ENCODE assay signal across 9 cellular contexts in the genomic region with DNA sequence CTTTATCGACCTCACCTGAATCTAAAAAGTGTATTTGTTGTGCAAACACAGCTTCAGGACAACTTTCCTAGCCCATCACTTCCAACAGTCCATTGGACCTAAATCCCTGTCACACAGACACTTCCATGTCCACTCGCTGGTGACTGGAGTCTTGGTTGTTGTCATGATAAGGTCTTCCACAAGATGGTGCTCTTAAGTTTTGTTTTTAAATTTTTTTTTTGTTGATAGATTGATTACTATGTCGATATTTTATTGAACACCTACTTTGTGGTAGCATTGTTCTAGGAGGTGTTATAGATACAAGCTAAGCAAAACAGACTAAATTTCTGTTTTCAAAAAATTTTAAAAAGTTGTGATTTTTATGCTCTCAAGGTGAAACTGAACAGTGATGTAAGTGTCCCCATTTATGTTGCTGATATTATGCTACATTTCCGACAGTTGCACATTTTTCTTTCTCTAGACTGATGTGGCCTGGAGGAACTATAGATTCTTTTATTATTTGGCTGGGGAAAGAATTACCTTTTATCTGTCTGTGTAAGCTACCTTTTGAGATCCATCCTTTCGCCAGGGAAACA. TPM values are rescaled to one million over a fixed set of nuclear protein-coding genes. Genes with fewer than 3 reads are reported as not detected.
DNase-seq lines count a peak whose midpoint lies in the region; ATAC-seq and TF ChIP-seq lines count a peak whose summit lies in the region.
"Had no signal": no experiment of that assay in that cellular context is flagged by ENCODE, and none has a peak within 500 bp of the region (broad histone marks: within the 10 kb centered on the region; RNA-seq: fewer than 3 reads in every experiment).

No MANE protein-coding gene starts in this region.

- H3K27me3 ChIP-seq in GM06990 (replicated peaks; ENCODE audit: control insufficient read depth, insufficient read depth, low read length) = no peaks in the 10 kb centered on the region

- CTCF ChIA-PET in AG04449 (lab: Yijun Ruan, JAX) (interaction anchor here (0.6 to 4.8 kb wide), 30 partner anchors 8 to 697 kb away, joined by 3 to 35 read pairs (median 4); a partner anchor contains a TSS), OCI-LY7 (lab: Charles Lee; ENCODE audit: unreplicated experiment) (no interaction called here)

- H3K4me1 ChIP-seq in OCI-LY7 (ENCODE audit: insufficient read depth, low read length, poor library complexity, severe bottlenecking) = no peaks in the 10 kb centered on the region

- no peak for ATAC-seq in activated T-cell treated with anti-CD3 and anti-CD28 coated beads, Interleukin-2, amount 50 U/mL, for 4 hours
- no peak for ATAC-seq in GM18907 (IDR thresholded peaks at IDR 0.05; ENCODE audit: unreplicated experiment)

- peaks cover 4% of the 10 kb centered on the region for H3K9me3 Mint-ChIP-seq in activated T-cell treated with anti-CD3 and anti-CD28 coated beads, Interleukin-2, amount 50 U/mL, for 4 hours

- DNase-seq in AG04449 (ENCODE audit: low read depth, low spot score) = no peak
- DNase-seq in GM06990 (ENCODE audit: extremely low read depth, insufficient read length) = no peak
- DNase-seq in OCI-LY7 (ENCODE audit: low spot score) = peak; percentile 14
- peak; percentile 9 to 48 for DNase-seq in foreskin fibroblast
- DNase-seq in caudate nucleus (lab: John Stamatoyannopoulos, UW) = no peak
- no peak for DNase-seq in hippocampal formation (lab: John Stamatoyannopoulos, UW)
- DNase-seq in activated T-cell treated with anti-CD3 and anti-CD28 coated beads, Interleukin-2, amount 50 U/mL, for 4 hours = no peak

- TF ChIP-seq CTCF in AG04449 (IDR thresholded peaks at IDR 0.05; ENCODE audit: insufficient read depth, low read length, missing control alignments) (peak; percentile 31), GM06990 (IDR thresholded peaks at IDR 0.05; ENCODE audit: insufficient read depth, low read length, poor library complexity, severe bottlenecking) (peak; percentile 52), OCI-LY7 (conservative IDR thresholded peaks at IDR 0.05; ENCODE audit: low read length) (peak; percentile 82), foreskin fibroblast (IDR thresholded peaks at IDR 0.05; ENCODE audit: low read depth, low read length) (peak; percentile 48)

- no peaks in the 10 kb centered on the region for H3K36me3 Mint-ChIP-seq in activated T-cell treated with anti-CD3 and anti-CD28 coated beads, Interleukin-2, amount 50 U/mL, for 4 hours (ENCODE audit: insufficient read depth)

- H2AFZ ChIP-seq in OCI-LY7 (ENCODE audit: low read length) = no peak overlapping the region

- no peak overlapping the region for H3K27ac ChIP-seq in OCI-LY7 (ENCODE audit: low read depth, low read length, poor library complexity, severe bottlenecking)
- H3K27ac ChIP-seq in caudate nucleus (ENCODE audit: low read depth, low read length) = no peak overlapping the region

- no peaks in the 10 kb centered on the region for H3K9me3 ChIP-seq in OCI-LY7 (ENCODE audit: low read length)

- POLR2A ChIA-PET in AG04449 (lab: Yijun Ruan, JAX) (no interaction called here), OCI-LY7 (lab: Charles Lee) (interaction anchor here (0.9 kb wide), 1 partner anchor 334 kb away, joined by 3 read pairs; no protein-coding TSS in a partner anchor)

- no peaks in the 10 kb centered on the region for H3K9me2 ChIP-seq in OCI-LY7 (ENCODE audit: insufficient read depth, low read length)

- H3K4me3 ChIP-seq in AG04449 (ENCODE audit: low read depth, low read length) = no peak overlapping the region
- H3K4me3 ChIP-seq in GM06990 (replicated peaks; ENCODE audit: low read depth, low read length) = no peak overlapping the region
- no peak overlapping the region for H3K4me3 ChIP-seq in OCI-LY7 (ENCODE audit: low read depth, low read length, poor library complexity, severe bottlenecking)
- no peak overlapping the region for H3K4me3 ChIP-seq in foreskin fibroblast (ENCODE audit: low read depth in 1 of 2, low read length in 2 of 2)
- H3K4me3 ChIP-seq: HAP-1 had no signal

- no peak overlapping the region for H3K4me3 Mint-ChIP-seq in activated T-cell treated with anti-CD3 and anti-CD28 coated beads, Interleukin-2, amount 50 U/mL, for 4 hours

- intact Hi-C loops in OCI-LY7 (cut with micrococcal nuclease; ENCODE audit: unreplicated experiment) = loop anchor here (1.0 to 10.0 kb wide), 2 partner anchors 501 to 698 kb away; no protein-coding TSS in a partner anchor

- H3K79me2 ChIP-seq in OCI-LY7 (ENCODE audit: insufficient read depth, low read depth, low read length) = no peaks in the 10 kb centered on the region

- no TSS peak for BruUV-seq in OCI-LY7 (replicated peaks; lab: Mats Ljungman, UMichigan)

- peaks cover 50% of the 10 kb centered on the region for H3K27me3 Mint-ChIP-seq in activated T-cell treated with anti-CD3 and anti-CD28 coated beads, Interleukin-2, amount 50 U/mL, for 4 hours (ENCODE audit: low read depth)

- H3K36me3 ChIP-seq in GM06990 (ENCODE audit: control insufficient read depth, insufficient read depth, low read length) (no peaks in the 10 kb centered on the region), OCI-LY7 (ENCODE audit: insufficient read depth, low read length) (no peaks in the 10 kb centered on the region)
- H3K36me3 ChIP-seq: HAP-1 had no signal

- no peak overlapping the region for H3K4me2 ChIP-seq in OCI-LY7 (ENCODE audit: low read length)

- no peaks in the 10 kb centered on the region for H4K20me1 ChIP-seq in OCI-LY7 (ENCODE audit: insufficient read depth, low read length)

- H3K4me1 Mint-ChIP-seq in activated T-cell treated with anti-CD3 and anti-CD28 coated beads, Interleukin-2, amount 50 U/mL, for 4 hours (ENCODE audit: low read depth) = no peaks in the 10 kb centered on the region

RNA-seq across cellular contexts. Expression of a gene that starts 8.1 kb away (rescaled TPM):
- not detected in 2 replicates for total RNA-seq in OCI-LY7 (2014; rRNA removed; shearing (Covaris generic))
- total RNA-seq in OCI-LY7 (2022) = not detected in 2 replicates
- total RNA-seq in activated T-cell treated with anti-CD3 and anti-CD28 coated beads, Interleukin-2, amount 50 U/mL, for 4 hours = not detected

Comparison
In these comparisons a context has a peak if more than half of its experiments do, and no peak if none do; other contexts are left out.
1. DNase-seq: peak in OCI-LY7 (single experiment) and foreskin fibroblast (2 of 2); none in AG04449 (single experiment), GM06990 (single experiment), caudate nucleus (0 of 61), hippocampal formation (0 of 2) and activated T-cell treated with anti-CD3 and anti-CD28 coated beads, Interleukin-2, amount 50 U/mL, for 4 hours (single experiment).
2. CTCF ChIP-seq: peak in every context shown above with its lines; median percentile 82 in OCI-LY7; 52 in GM06990; 48 in foreskin fibroblast; 31 in AG04449.